ENCODE assay signal across 10 cellular contexts in genomic region chr21:44886113-44887075, GRCh38.
"Had no signal": no experiment of that assay in that cellular context is flagged by ENCODE, and none has a peak within 500 bp of the region (broad histone marks: within the 10 kb centered on the region; RNA-seq: fewer than 3 reads in every experiment).

No MANE protein-coding gene starts in this region.

- H3K36me3 ChIP-seq: tibial nerve had no signal

- ATAC-seq: activated CD4-positive, CD25-positive, alpha-beta regulatory T cell treated with anti-CD3 and anti-CD28 coated beads, Interleukin-2, amount 50 U/mL, for 24 hours; activated naive CD4-positive, alpha-beta T cell treated with anti-CD3 and anti-CD28 coated beads, Interleukin-2, amount 50 U/mL, for 72 hours; esophagus mucosa had no signal

- H3K4me1 Mint-ChIP-seq: neural crest cell had no signal

- H3K27me3 Mint-ChIP-seq: memory B cell had no signal

- H3K27ac ChIP-seq: tibial nerve had no signal

- H3K27ac Mint-ChIP-seq: memory B cell had no signal

- H3K4me3 ChIP-seq: tibial nerve had no signal

- H3K4me3 Mint-ChIP-seq: memory B cell, neural crest cell had no signal

- DNase-seq: activated effector memory CD4-positive, alpha-beta T cell treated with Interleukin-2 at 50 U/mL for 16 hours; anterior cingulate cortex; retina; small intestine had no signal

- H3K9me3 ChIP-seq: tibial nerve had no signal

- H3K27me3 ChIP-seq: tibial nerve had no signal

- H3K9me3 Mint-ChIP-seq: activated naive CD4-positive, alpha-beta T cell treated with anti-CD3 and anti-CD28 coated beads, Interleukin-2, amount 50 U/mL, for 72 hours; memory B cell; neural crest cell had no signal
